ENCODE assay signal across 8 cellular contexts in genomic region chr9:73151653-73152382, GRCh38. TPM values are rescaled to one million over a fixed set of nuclear protein-coding genes. Genes with fewer than 3 reads are reported as not detected.
DNase-seq lines count a peak whose midpoint lies in the region; ATAC-seq and TF ChIP-seq lines count a peak whose summit lies in the region.

A gene with protein sequence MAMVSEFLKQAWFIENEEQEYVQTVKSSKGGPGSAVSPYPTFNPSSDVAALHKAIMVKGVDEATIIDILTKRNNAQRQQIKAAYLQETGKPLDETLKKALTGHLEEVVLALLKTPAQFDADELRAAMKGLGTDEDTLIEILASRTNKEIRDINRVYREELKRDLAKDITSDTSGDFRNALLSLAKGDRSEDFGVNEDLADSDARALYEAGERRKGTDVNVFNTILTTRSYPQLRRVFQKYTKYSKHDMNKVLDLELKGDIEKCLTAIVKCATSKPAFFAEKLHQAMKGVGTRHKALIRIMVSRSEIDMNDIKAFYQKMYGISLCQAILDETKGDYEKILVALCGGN (plus strand): TSS chr9:73151865. CDS start chr9:73158536, 6,671 bp downstream.

- no peaks in the 10 kb centered on the region for H3K9me2 ChIP-seq in Karpas-422 (replicated peaks; ENCODE audit: insufficient read depth, low read length)

- ATAC-seq in GM19467 (IDR thresholded peaks at IDR 0.05; ENCODE audit: unreplicated experiment): no peak

- no peak within 1 kb of the TSS for H3K4me2 ChIP-seq in Karpas-422 (ENCODE audit: low read depth, low read length, poor library complexity, severe bottlenecking)

- intact Hi-C loops in Calu3 (cut with micrococcal nuclease; ENCODE audit: unreplicated experiment): loop anchor here (2.0 kb wide), 1 partner anchor 17 kb away; no protein-coding TSS in a partner anchor

- CTCF ChIA-PET in Calu3 (lab: Charles Lee): interaction anchor here (0.6 kb wide), 1 partner anchor 16 kb away, joined by 3 read pairs; no protein-coding TSS in a partner anchor

- no peaks in the 10 kb centered on the region for H3K27me3 ChIP-seq in Karpas-422 (ENCODE audit: low read length)

- BruUV-seq in Calu3 (replicated peaks; lab: Mats Ljungman, UMichigan): TSS peak; percentile 56

- no peaks in the 10 kb centered on the region for H4K20me1 ChIP-seq in Karpas-422 (ENCODE audit: insufficient read depth, low read depth, low read length)

- no peak within 1 kb of the TSS for H3K4me3 ChIP-seq in Karpas-422 (ENCODE audit: low read length)

- no peak within 1 kb of the TSS for H2AFZ ChIP-seq in Karpas-422 (ENCODE audit: low read length)

- no peak within 1 kb of the TSS for H3K27ac ChIP-seq in Karpas-422 (ENCODE audit: low read length)

- H3K4me1 Mint-ChIP-seq in Calu3 (ENCODE audit: low read depth, unreplicated experiment) (peaks cover 22% of the 10 kb centered on the region), brain (peaks cover 57% of the 10 kb centered on the region)

- TF ChIP-seq CTCF in Calu3 (IDR thresholded peaks at IDR 0.05; ENCODE audit: unreplicated experiment): no peak
- no peak for TF ChIP-seq CTCF in brain (conservative IDR thresholded peaks at IDR 0.05)
- TF ChIP-seq CTCF in subcutaneous adipose tissue (IDR thresholded peaks at IDR 0.05; ENCODE audit: low read depth): no peak

- H3K36me3 Mint-ChIP-seq in Calu3 (ENCODE audit: insufficient read depth, unreplicated experiment) (peaks cover 52% of the 10 kb centered on the region), brain (no peaks in the 10 kb centered on the region)

- H3K79me2 ChIP-seq in Karpas-422 (ENCODE audit: low read length): no peaks in the 10 kb centered on the region

- H3K4me3 Mint-ChIP-seq in Calu3 (ENCODE audit: low read depth, unreplicated experiment): peak within 1 kb of the TSS; percentile 80
- peak within 1 kb of the TSS; percentile 7 to 88 (median 75) for H3K4me3 Mint-ChIP-seq in brain

- H3K9me3 Mint-ChIP-seq in Calu3 (ENCODE audit: low read depth, unreplicated experiment) (no peaks in the 10 kb centered on the region), brain (no peaks in the 10 kb centered on the region)

- H3K9me3 ChIP-seq in Karpas-422 (ENCODE audit: low read length): no peaks in the 10 kb centered on the region

- H3K27ac Mint-ChIP-seq in Calu3 (ENCODE audit: unreplicated experiment): peak within 1 kb of the TSS; percentile 81
- peak within 1 kb of the TSS in 3 of 5 experiments; percentile 81 to 92 (median 83) for H3K27ac Mint-ChIP-seq in brain

- H3K9ac ChIP-seq in Karpas-422 (ENCODE audit: low read length): no peak within 1 kb of the TSS

- no peaks in the 10 kb centered on the region for H3K36me3 ChIP-seq in Karpas-422 (ENCODE audit: insufficient read depth, low read length)

- no peaks in the 10 kb centered on the region for H3K4me1 ChIP-seq in Karpas-422 (ENCODE audit: low read length)

- H3K27me3 Mint-ChIP-seq in Calu3 (ENCODE audit: unreplicated experiment) (no peaks in the 10 kb centered on the region), brain (no peaks in the 10 kb centered on the region)

- DNase-seq in Calu3 (peak; percentile 48), MV-4-11 (lab: John Stamatoyannopoulos, UW) (peak; percentile 72), iris pigment epithelial cell (ENCODE audit: low read depth) (peak; percentile 91), Karpas-422 (no peak)
- DNase-seq in stimulated activated CD4-positive, alpha-beta T cell treated with anti-CD3 and anti-CD28 coated beads, Interleukin-1b, Interleukin-23, amount 100 ng/mL, for 48 hours: no peak

RNA-seq across cellular contexts. Expression of the gene that starts here (rescaled TPM):
- total RNA-seq in Calu3 (2022): 458 and 526 TPM in 2 replicates
- 5.1 TPM for polyA plus RNA-seq in brain (ENCODE audit: insufficient read depth, low read depth, low replicate concordance)
- total RNA-seq in subcutaneous adipose tissue: 1,000 to 10,000 TPM in 1 of 4 donors, 100 to 1,000 TPM in 3; 301 to 1,153 (median 911) TPM
- not detected in 2 replicates for total RNA-seq in Karpas-422 (2014; rRNA removed; shearing (Covaris generic); ENCODE audit: low replicate concordance)

Comparison
In these comparisons a context has a peak if more than half of its experiments do, and no peak if none do; other contexts are left out.
1. RNA of the gene that starts here (total RNA-seq): 301 to 1,153 TPM in subcutaneous adipose tissue and 458 to 526 TPM in Calu3; not detected in Karpas-422; every median in the first group is over 100 times any median in the second.
2. DNase-seq: peak in Calu3 (single experiment), MV-4-11 (single experiment) and iris pigment epithelial cell (single experiment); none in stimulated activated CD4-positive, alpha-beta T cell treated with anti-CD3 and anti-CD28 coated beads, Interleukin-1b, Interleukin-23, amount 100 ng/mL, for 48 hours (single experiment) and Karpas-422 (single experiment).